In genomic region chr4:97496298-97496873, GRCh38 we compare ENCODE assay signal across 18 cellular contexts.
DNase-seq lines count a peak whose midpoint lies in the region; ATAC-seq and TF ChIP-seq lines count a peak whose summit lies in the region.
"Had no signal": no experiment of that assay in that cellular context is flagged by ENCODE, and none has a peak within 500 bp of the region (broad histone marks: within the 10 kb centered on the region; RNA-seq: fewer than 3 reads in every experiment).

No MANE protein-coding gene starts in this region.

- H3K4me3 ChIP-seq in cardiac fibroblast (replicated peaks in 1 of 2; ENCODE audit: low read depth in 2 of 2, low read length in 2 of 2) (no peak overlapping the region), osteoblast (ENCODE audit: insufficient read depth, low read length) (no peak overlapping the region)
- H3K4me3 ChIP-seq: left lung, psoas muscle had no signal

- H4K20me1 ChIP-seq in osteoblast (ENCODE audit: insufficient read depth, low read length) = no peaks in the 10 kb centered on the region

- ATAC-seq in natural killer cell treated with Interleukin-12 subunit alpha and Interleukin-12 subunit beta and Interleukin-15 and Interleukin-18, amount 100 ng/mL, for 72 hours = no peak
- ATAC-seq: left lung; psoas muscle; stimulated activated naive B cell treated with anti-CD40 and anti-IgM and Interleukin-4, amounts not matched to agents 10 μg/mL and 1 μg/mL and 100 μg/mL, for 72 hours had no signal

- CTCF ChIA-PET in Calu3 (lab: Charles Lee) = interaction anchor here (0.7 kb wide), 1 partner anchor 83 kb away, joined by 4 read pairs; no protein-coding TSS in a partner anchor

- peaks cover 18% of the 10 kb centered on the region for H3K4me1 Mint-ChIP-seq in Calu3 (ENCODE audit: low read depth, unreplicated experiment)
- H3K4me1 Mint-ChIP-seq in natural killer cell treated with Interleukin-12 subunit alpha and Interleukin-12 subunit beta and Interleukin-15 and Interleukin-18, amount 100 ng/mL, for 72 hours (ENCODE audit: low read depth in 2 of 2) = no peaks in the 10 kb centered on the region
- H3K4me1 Mint-ChIP-seq: stimulated activated naive B cell treated with anti-CD40 and anti-IgM and Interleukin-4, amounts not matched to agents 10 μg/mL and 1 μg/mL and 100 μg/mL, for 72 hours had no signal

- H3K4me3 Mint-ChIP-seq in Calu3 (ENCODE audit: low read depth, unreplicated experiment) = peak overlapping the region; percentile 25
- H3K4me3 Mint-ChIP-seq in natural killer cell treated with Interleukin-12 subunit alpha and Interleukin-12 subunit beta and Interleukin-15 and Interleukin-18, amount 100 ng/mL, for 72 hours = no peak overlapping the region
- H3K4me3 Mint-ChIP-seq: activated naive CD8-positive, alpha-beta T cell; stimulated activated naive B cell treated with anti-CD40 and anti-IgM and Interleukin-4, amounts not matched to agents 10 μg/mL and 1 μg/mL and 100 μg/mL, for 72 hours had no signal

- no peaks in the 10 kb centered on the region for H3K9me3 ChIP-seq in osteoblast (ENCODE audit: low read depth, low read length)
- H3K9me3 ChIP-seq: left lung, psoas muscle had no signal

- TF ChIP-seq CTCF in Calu3 (IDR thresholded peaks at IDR 0.05; ENCODE audit: unreplicated experiment) (no peak), cardiac fibroblast (IDR thresholded peaks at IDR 0.05; ENCODE audit: low read depth, low read length) (no peak), osteoblast (IDR thresholded peaks at IDR 0.05; ENCODE audit: extremely low read depth, low read depth, low read length) (no peak)

- H3K4me2 ChIP-seq in osteoblast (ENCODE audit: insufficient read depth, low read length) = no peak overlapping the region

- no TSS peak for BruUV-seq in Calu3 (replicated peaks; lab: Mats Ljungman, UMichigan)

- H3K27me3 Mint-ChIP-seq in Calu3 (ENCODE audit: unreplicated experiment) = no peaks in the 10 kb centered on the region
- no peaks in the 10 kb centered on the region for H3K27me3 Mint-ChIP-seq in natural killer cell treated with Interleukin-12 subunit alpha and Interleukin-12 subunit beta and Interleukin-15 and Interleukin-18, amount 100 ng/mL, for 72 hours
- H3K27me3 Mint-ChIP-seq: activated naive CD8-positive, alpha-beta T cell; stimulated activated naive B cell treated with anti-CD40 and anti-IgM and Interleukin-4, amounts not matched to agents 10 μg/mL and 1 μg/mL and 100 μg/mL, for 72 hours had no signal

- no peaks in the 10 kb centered on the region for H3K4me1 ChIP-seq in osteoblast (ENCODE audit: insufficient read depth, low read length)
- H3K4me1 ChIP-seq: left lung, psoas muscle had no signal

- DNase-seq in Calu3 (peak; percentile 19), NCI-H2227 treated with DMSO at 0.1 percent for 48 hours (lab: John Stamatoyannopoulos, UW) (peak; percentile 56), cardiac fibroblast (ENCODE audit: low read depth in 2 of 2) (peak; percentile 0 to 19), mucosa of gallbladder (ENCODE audit: low spot score) (peak; percentile 33), NCI-H146 (lab: John Stamatoyannopoulos, UW) (no peak), osteoblast (ENCODE audit: insufficient read length, low spot score, missing footprints) (no peak), NCI-H345 treated with DMSO at 0.1 percent for 48 hours (lab: John Stamatoyannopoulos, UW; ENCODE audit: unreplicated experiment) (no peak)
- DNase-seq in natural killer cell treated with Interleukin-12 subunit alpha and Interleukin-12 subunit beta and Interleukin-15 and Interleukin-18, amount 100 ng/mL, for 72 hours (ENCODE audit: low spot score) = no peak
- DNase-seq: activated CD8-positive, alpha-beta memory T cell treated with anti-CD3 and anti-CD28 coated beads, Interleukin-2, amount 50 U/mL, for 48 hours; AML-193; left lung; NCI-H1105; NCI-H774; psoas muscle; Right ventricle myocardium superior; stimulated activated CD4-positive, alpha-beta T cell treated with anti-CD3 and anti-CD28 coated beads, Interleukin-4, amount 100 ng/mL, for 1 hour; stimulated activated naive B cell treated with anti-CD40 and anti-IgM and Interleukin-4, amounts not matched to agents 10 μg/mL and 1 μg/mL and 100 μg/mL, for 72 hours had no signal

- H3K27me3 ChIP-seq in osteoblast (ENCODE audit: insufficient read depth, low read length) = no peaks in the 10 kb centered on the region
- H3K27me3 ChIP-seq: left lung had no signal

- intact Hi-C loops in Calu3 (cut with micrococcal nuclease; ENCODE audit: unreplicated experiment) = no loop called here

- H3K27ac Mint-ChIP-seq in Calu3 (ENCODE audit: unreplicated experiment) = peak overlapping the region; percentile 78
- no peak overlapping the region for H3K27ac Mint-ChIP-seq in natural killer cell treated with Interleukin-12 subunit alpha and Interleukin-12 subunit beta and Interleukin-15 and Interleukin-18, amount 100 ng/mL, for 72 hours
- H3K27ac Mint-ChIP-seq: activated naive CD8-positive, alpha-beta T cell; stimulated activated naive B cell treated with anti-CD40 and anti-IgM and Interleukin-4, amounts not matched to agents 10 μg/mL and 1 μg/mL and 100 μg/mL, for 72 hours had no signal

- no peak overlapping the region for H2AFZ ChIP-seq in osteoblast (ENCODE audit: low read length)

- H3K27ac ChIP-seq in osteoblast (ENCODE audit: low read depth, low read length) = no peak overlapping the region
- H3K27ac ChIP-seq: left lung, psoas muscle had no signal

- no peaks in the 10 kb centered on the region for H3K36me3 ChIP-seq in osteoblast (ENCODE audit: insufficient read depth, low read length)
- H3K36me3 ChIP-seq: left lung had no signal

- no peaks in the 10 kb centered on the region for H3K9me3 Mint-ChIP-seq in Calu3 (ENCODE audit: low read depth, unreplicated experiment)
- H3K9me3 Mint-ChIP-seq in natural killer cell treated with Interleukin-12 subunit alpha and Interleukin-12 subunit beta and Interleukin-15 and Interleukin-18, amount 100 ng/mL, for 72 hours = peaks cover 13% of the 10 kb centered on the region
- H3K9me3 Mint-ChIP-seq: stimulated activated naive B cell treated with anti-CD40 and anti-IgM and Interleukin-4, amounts not matched to agents 10 μg/mL and 1 μg/mL and 100 μg/mL, for 72 hours had no signal

- H3K79me2 ChIP-seq in osteoblast (ENCODE audit: insufficient read depth, low read length) = no peaks in the 10 kb centered on the region

- H3K36me3 Mint-ChIP-seq in Calu3 (ENCODE audit: insufficient read depth, unreplicated experiment) = no peaks in the 10 kb centered on the region
- no peaks in the 10 kb centered on the region for H3K36me3 Mint-ChIP-seq in natural killer cell treated with Interleukin-12 subunit alpha and Interleukin-12 subunit beta and Interleukin-15 and Interleukin-18, amount 100 ng/mL, for 72 hours
- H3K36me3 Mint-ChIP-seq: activated naive CD8-positive, alpha-beta T cell; stimulated activated naive B cell treated with anti-CD40 and anti-IgM and Interleukin-4, amounts not matched to agents 10 μg/mL and 1 μg/mL and 100 μg/mL, for 72 hours had no signal

Comparison
In these comparisons a context has a peak if more than half of its experiments do, and no peak if none do; other contexts are left out.
1. DNase-seq: peak in Calu3 (single experiment), NCI-H2227 treated with DMSO at 0.1 percent for 48 hours (single experiment), cardiac fibroblast (2 of 2) and mucosa of gallbladder (single experiment); none in NCI-H146 (single experiment), osteoblast (single experiment), natural killer cell treated with Interleukin-12 subunit alpha and Interleukin-12 subunit beta and Interleukin-15 and Interleukin-18, amount 100 ng/mL, for 72 hours (single experiment) and NCI-H345 treated with DMSO at 0.1 percent for 48 hours (single experiment).